14 cellular contexts compared by ENCODE assay signal in genomic region chr14:69997849-69998248, GRCh38.
DNase-seq lines count a peak whose midpoint lies in the region; ATAC-seq and TF ChIP-seq lines count a peak whose summit lies in the region.
"Had no signal": no experiment of that assay in that cellular context is flagged by ENCODE, and none has a peak within 500 bp of the region (broad histone marks: within the 10 kb centered on the region; RNA-seq: fewer than 3 reads in every experiment).

No MANE protein-coding gene starts in this region.

- peaks cover 64% of the 10 kb centered on the region for H3K27me3 ChIP-seq in PC-3 (ENCODE audit: low read length)
- no peaks in the 10 kb centered on the region for H3K27me3 ChIP-seq in WERI-Rb-1 (ENCODE audit: insufficient read depth, low read depth, severe bottlenecking)
- H3K27me3 ChIP-seq: colonic mucosa had no signal

- H3K4me1 ChIP-seq in PC-3 (ENCODE audit: insufficient read depth, low read length) = peaks cover 18% of the 10 kb centered on the region
- H3K4me1 ChIP-seq: colonic mucosa, spleen had no signal

- H3F3A ChIP-seq in PC-3 (ENCODE audit: low read length, unreplicated experiment) = no peaks in the 10 kb centered on the region

- intact Hi-C loops in PC-3 (cut with micrococcal nuclease) = no loop called here

- H3K36me3 ChIP-seq in PC-3 (ENCODE audit: low read depth, low read length) (no peaks in the 10 kb centered on the region), WERI-Rb-1 (no peaks in the 10 kb centered on the region)
- H3K36me3 ChIP-seq: colonic mucosa, spleen had no signal

- H4K20me1 ChIP-seq in PC-3 (ENCODE audit: low read length) = no peaks in the 10 kb centered on the region

- H3K4me3 ChIP-seq in PC-3 (ENCODE audit: low read length) = no peak overlapping the region
- no peak overlapping the region for H3K4me3 ChIP-seq in WERI-Rb-1 (ENCODE audit: low read depth, low read length)
- H3K4me3 ChIP-seq: colonic mucosa, spleen had no signal

- ATAC-seq in PC-3 = no peak
- peak; percentile 73 for ATAC-seq in omental fat pad (ENCODE audit: low FRiP score)
- no peak for ATAC-seq in stimulated activated naive CD8-positive, alpha-beta T cell treated with anti-CD3 and anti-CD28 coated beads, Interleukin-15, Interleukin-2, amounts not matched to agents 100 U/mL and 50 U/mL, for 24 hours
- ATAC-seq in GM21447 (IDR thresholded peaks at IDR 0.05; ENCODE audit: unreplicated experiment) = no peak
- ATAC-seq: CD8-positive, alpha-beta T cell had no signal

- H3K27ac ChIP-seq in PC-3 (ENCODE audit: low read length) (peak overlapping the region; percentile 79), epithelial cell of prostate (peak overlapping the region; percentile 96), WERI-Rb-1 (no peak overlapping the region)
- H3K27ac ChIP-seq: colonic mucosa, spleen had no signal

- no peaks in the 10 kb centered on the region for H3K9me2 ChIP-seq in PC-3 (replicated peaks; ENCODE audit: low read length)

- no TSS peak for BruUV-seq in PC-3 (replicated peaks; lab: Mats Ljungman, UMichigan)

- CTCF ChIA-PET in PC-3 (lab: Charles Lee) = no interaction called here

- H3K9ac ChIP-seq in PC-3 (ENCODE audit: low read length) = peak overlapping the region; percentile 59; the same call in 1 of the 2 replicates

- H3K4me2 ChIP-seq in PC-3 (ENCODE audit: low read length) = no peak overlapping the region

- H3K79me2 ChIP-seq in PC-3 (ENCODE audit: low read length) = no peaks in the 10 kb centered on the region

- TF ChIP-seq CTCF in PC-3 (conservative IDR thresholded peaks at IDR 0.05; ENCODE audit: low read depth, low read length) (no peak), omental fat pad (IDR thresholded peaks at IDR 0.05) (no peak), WERI-Rb-1 (IDR thresholded peaks at IDR 0.05; ENCODE audit: low read depth, low read length) (no peak)

- H3K9me3 ChIP-seq in PC-3 (ENCODE audit: low read length) (no peaks in the 10 kb centered on the region), WERI-Rb-1 (ENCODE audit: severe bottlenecking) (no peaks in the 10 kb centered on the region)
- H3K9me3 ChIP-seq: colonic mucosa, spleen had no signal

- H2AFZ ChIP-seq in PC-3 (ENCODE audit: low read length) = no peak overlapping the region

- peak; percentile 13 for DNase-seq in EL
- DNase-seq in PC-3 = peak; percentile 63
- DNase-seq in epithelial cell of prostate (ENCODE audit: low read depth, low spot score) = peak; percentile 86
- no peak for DNase-seq in omental fat pad (ENCODE audit: low spot score)
- no peak for DNase-seq in stimulated activated naive CD8-positive, alpha-beta T cell treated with anti-CD3 and anti-CD28 coated beads, Interleukin-15, Interleukin-2, amounts not matched to agents 100 U/mL and 50 U/mL, for 24 hours
- DNase-seq in putamen (ENCODE audit: low spot score) = no peak
- no peak for DNase-seq in WERI-Rb-1
- DNase-seq: activated CD4-positive, CD25-positive, alpha-beta regulatory T cell; CD8-positive, alpha-beta T cell; colonic mucosa; NCI-H187; RPMI8226; spleen had no signal

- POLR2A ChIA-PET in PC-3 (lab: Charles Lee; ENCODE audit: unreplicated experiment) = no interaction called here

Comparison
In these comparisons a context has a peak if more than half of its experiments do, and no peak if none do; other contexts are left out.
1. DNase-seq: peak in EL (single experiment), PC-3 (single experiment) and epithelial cell of prostate (single experiment); none in omental fat pad (single experiment), stimulated activated naive CD8-positive, alpha-beta T cell treated with anti-CD3 and anti-CD28 coated beads, Interleukin-15, Interleukin-2, amounts not matched to agents 100 U/mL and 50 U/mL, for 24 hours (single experiment), putamen (single experiment) and WERI-Rb-1 (single experiment).